Comparison of ENCODE assay signal across 1 cellular context in the genomic region with DNA sequence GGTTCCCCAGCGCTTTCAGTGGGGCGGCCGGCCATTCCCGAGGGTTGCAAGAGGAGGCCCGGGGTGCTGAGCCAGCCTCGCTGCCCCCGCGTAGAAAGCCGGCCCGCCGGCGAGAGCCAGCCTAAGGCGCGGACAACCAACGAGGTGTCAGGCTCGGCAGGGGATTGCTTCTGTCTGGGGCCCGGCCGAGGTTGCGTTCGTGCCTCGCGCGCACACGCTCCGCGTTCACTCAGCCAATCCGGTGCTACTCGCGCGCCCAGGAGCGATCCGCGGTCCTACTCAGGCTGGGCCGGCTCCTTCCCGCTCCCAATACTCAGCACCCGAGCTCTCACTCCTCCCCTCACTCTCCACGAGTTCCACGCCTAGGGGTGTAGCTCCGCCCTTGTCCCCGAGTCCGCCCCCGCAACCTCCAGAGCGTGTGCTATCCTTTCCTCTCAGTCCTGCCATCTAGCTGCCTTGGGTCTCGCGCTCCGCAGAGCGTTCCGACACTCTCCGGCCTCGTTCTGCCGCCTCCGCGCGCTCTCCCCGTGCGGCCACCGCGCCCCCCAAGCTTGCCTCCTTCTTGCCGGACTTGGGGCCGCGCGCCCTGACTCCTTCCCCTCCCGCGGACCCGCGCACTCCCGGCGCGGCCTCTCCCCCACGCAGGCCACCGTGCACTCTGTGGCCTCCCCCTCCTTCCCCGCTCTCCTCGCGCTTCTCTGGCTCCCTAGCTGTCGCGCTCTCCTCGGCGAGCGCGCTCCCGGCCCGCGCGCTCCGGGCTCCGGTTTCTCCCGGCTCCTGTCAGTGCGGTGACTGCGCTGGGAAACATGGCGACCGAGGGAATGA.
TF ChIP-seq lines count a peak whose summit lies in the region.

A gene (plus strand): TSS at position 426 of the 825 bp plus-strand sequence.

TF ChIP-seq in SK-N-SH, 30 proteins besides CTCF, POLR2A, EP300 and RAD21:
- TF ChIP-seq NRF1 (IDR thresholded peaks at IDR 0.05; ENCODE audit: low read depth, low read length) (peak; percentile 61), SIN3A (IDR thresholded peaks at IDR 0.05; ENCODE audit: borderline replicate concordance, low read depth, low read length) (peak; percentile 80; the same call in 1 of the 2 replicates), MXI1 (IDR thresholded peaks at IDR 0.05; ENCODE audit: low read depth, low read length) (peak; percentile 62), TCF12 (IDR thresholded peaks at IDR 0.05) (no peak), RFX5 (IDR thresholded peaks at IDR 0.05; ENCODE audit: low read length) (peak; percentile 69; the same call in 1 of the 2 replicates), YY1 (IDR thresholded peaks at IDR 0.05; ENCODE audit: low read depth) (peak; percentile 80), NFIC (IDR thresholded peaks at IDR 0.05; ENCODE audit: borderline replicate concordance) (no peak), POLR2AphosphoS5 (IDR thresholded peaks at IDR 0.05; ENCODE audit: low read depth, low read length) (peak; percentile 73), CHD2 (IDR thresholded peaks at IDR 0.05; ENCODE audit: low read length, partially characterized antibody) (peak; percentile 91), RCOR1 (IDR thresholded peaks at IDR 0.05; ENCODE audit: low read length) (no peak), FOXJ3 (CRISPR knock-in tag; IDR thresholded peaks at IDR 0.05) (0 out of 2 replicates have a peak, but pooled peaks have one; percentile 41)
- TF ChIP-seq, protein P1, sequence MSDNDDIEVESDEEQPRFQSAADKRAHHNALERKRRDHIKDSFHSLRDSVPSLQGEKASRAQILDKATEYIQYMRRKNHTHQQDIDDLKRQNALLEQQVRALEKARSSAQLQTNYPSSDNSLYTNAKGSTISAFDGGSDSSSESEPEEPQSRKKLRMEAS (IDR thresholded peaks at IDR 0.05; ENCODE audit: low read depth): peak; percentile 61; the same call in 1 of the 2 replicates
- TF ChIP-seq, protein P2, sequence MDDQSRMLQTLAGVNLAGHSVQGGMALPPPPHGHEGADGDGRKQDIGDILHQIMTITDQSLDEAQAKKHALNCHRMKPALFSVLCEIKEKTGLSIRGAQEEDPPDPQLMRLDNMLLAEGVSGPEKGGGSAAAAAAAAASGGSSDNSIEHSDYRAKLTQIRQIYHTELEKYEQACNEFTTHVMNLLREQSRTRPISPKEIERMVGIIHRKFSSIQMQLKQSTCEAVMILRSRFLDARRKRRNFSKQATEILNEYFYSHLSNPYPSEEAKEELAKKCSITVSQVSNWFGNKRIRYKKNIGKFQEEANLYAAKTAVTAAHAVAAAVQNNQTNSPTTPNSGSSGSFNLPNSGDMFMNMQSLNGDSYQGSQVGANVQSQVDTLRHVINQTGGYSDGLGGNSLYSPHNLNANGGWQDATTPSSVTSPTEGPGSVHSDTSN (IDR thresholded peaks at IDR 0.05): peak; percentile 28; the same call in 1 of the 2 replicates
TF ChIP-seq in SK-N-SH: peak in this region for 10.
